In genomic region chr19:1610579-1610978, GRCh38 we compare ENCODE assay signal across 13 cellular contexts.
"Had no signal": no experiment of that assay in that cellular context is flagged by ENCODE, and none has a peak within 500 bp of the region (broad histone marks: within the 10 kb centered on the region; RNA-seq: fewer than 3 reads in every experiment).

No MANE protein-coding gene starts in this region.

- H3K9me3 ChIP-seq: breast epithelium, gastroesophageal sphincter, thyroid gland had no signal

- H3K27ac ChIP-seq: breast epithelium, gastroesophageal sphincter, thyroid gland had no signal

- H3K4me3 ChIP-seq: breast epithelium, gastroesophageal sphincter, neural progenitor cell, thyroid gland had no signal

- H3K4me2 ChIP-seq: neural progenitor cell had no signal

- H3K9me3 Mint-ChIP-seq: activated naive CD4-positive, alpha-beta T cell treated with anti-CD3 and anti-CD28 coated beads for 36 hours; activated T-cell treated with anti-CD3 and anti-CD28 coated beads, Interleukin-2, amount 50 U/mL, for 4 hours; neural progenitor cell had no signal

- H3K4me1 ChIP-seq: neural progenitor cell had no signal

- H3K27me3 Mint-ChIP-seq: progenitor cell of endocrine pancreas had no signal

- H2AFZ ChIP-seq: neural progenitor cell had no signal

- H3K36me3 ChIP-seq: neural progenitor cell had no signal

- H3K9ac ChIP-seq: neural progenitor cell had no signal

- ATAC-seq: activated CD4-positive, CD25-positive, alpha-beta regulatory T cell treated with anti-CD3 and anti-CD28 coated beads, Interleukin-2, amount 50 U/mL, for 24 hours; activated T-cell treated with anti-CD3 and anti-CD28 coated beads, Interleukin-2, amount 50 U/mL, for 4 hours; esophagus mucosa; gastroesophageal sphincter; left ventricle myocardium superior had no signal

- H3K27ac Mint-ChIP-seq: activated naive CD4-positive, alpha-beta T cell treated with anti-CD3 and anti-CD28 coated beads for 36 hours; neural progenitor cell; progenitor cell of endocrine pancreas had no signal

- H3K27me3 ChIP-seq: breast epithelium, gastroesophageal sphincter, neural progenitor cell, thyroid gland had no signal

- DNase-seq: activated naive CD4-positive, alpha-beta T cell treated with anti-CD3 and anti-CD28 coated beads for 36 hours; activated T-cell treated with anti-CD3 and anti-CD28 coated beads, Interleukin-2, amount 50 U/mL, for 4 hours; cerebellar nuclear complex; cortex of kidney; left ventricle myocardium superior; stimulated activated naive CD4-positive, alpha-beta T cell treated with Interleukin-2 at 50 U/mL for 16 hours; thyroid gland had no signal

- H3K4me3 Mint-ChIP-seq: activated naive CD4-positive, alpha-beta T cell treated with anti-CD3 and anti-CD28 coated beads for 36 hours; activated T-cell treated with anti-CD3 and anti-CD28 coated beads, Interleukin-2, amount 50 U/mL, for 4 hours had no signal
